In the genomic region with DNA sequence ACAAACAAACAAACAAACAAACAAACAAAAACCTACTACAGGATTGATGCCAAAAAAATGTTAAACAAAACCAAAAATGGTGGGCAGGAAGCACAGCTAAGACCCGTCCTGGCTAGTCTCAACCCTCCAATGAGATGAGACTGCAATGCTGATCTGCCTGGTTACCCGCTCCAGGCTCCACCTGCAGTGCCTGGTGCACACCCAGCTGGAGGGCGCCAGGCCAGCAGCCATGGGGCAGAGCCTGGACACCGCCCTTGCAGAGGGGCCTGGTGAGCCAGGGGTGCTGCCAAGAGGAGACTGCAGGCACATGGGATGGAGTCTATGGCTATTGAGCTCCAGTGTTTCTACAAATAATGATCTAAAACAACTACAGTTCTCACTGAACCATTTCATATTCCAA, we compare ENCODE assay signal across 21 cellular contexts.
DNase-seq lines count a peak whose midpoint lies in the region; ATAC-seq lines count a peak whose summit lies in the region.
"Had no signal": no experiment of that assay in that cellular context is flagged by ENCODE, and none has a peak within 500 bp of the region (broad histone marks: within the 10 kb centered on the region; RNA-seq: fewer than 3 reads in every experiment).

No MANE protein-coding gene starts in this region.

- H3K4me3 ChIP-seq in BLaER1 treated with 17β-estradiol and CSF1 and Interleukin-3, amounts not matched to agents 10 nM and 100 nM = no peak overlapping the region
- H3K4me3 ChIP-seq in neuronal stem cell (ENCODE audit: low read length in 2 of 2) = no peak overlapping the region
- H3K4me3 ChIP-seq: GM23338 had no signal

- H4K20me1 ChIP-seq in BLaER1 treated with 17β-estradiol and CSF1 and Interleukin-3, amounts not matched to agents 10 nM and 100 nM = peaks cover 40 to 100% (median 79%) of the 10 kb centered on the region in 11 experiments; a peak in 21 of 22 replicates

- H4K8ac ChIP-seq in neuronal stem cell (ENCODE audit: low read depth, low read length) = no peak overlapping the region

- in situ Hi-C loops in G401 (cut with HindIII; ENCODE audit: low sequenced_read_pairs) = no loop called here

- no peak overlapping the region for H3K9ac ChIP-seq in BLaER1 treated with 17β-estradiol and CSF1 and Interleukin-3, amounts not matched to agents 10 nM and 100 nM
- no peak overlapping the region for H3K9ac ChIP-seq in neuronal stem cell (ENCODE audit: low read depth, low read length, poor library complexity)

- H3K4me1 ChIP-seq in BLaER1 treated with 17β-estradiol and CSF1 and Interleukin-3, amounts not matched to agents 10 nM and 100 nM = peaks cover 29 to 53% (median 41%) of the 10 kb centered on the region in 10 experiments
- peaks cover 0 to 3% of the 10 kb centered on the region in 2 donors for H3K4me1 ChIP-seq in neuronal stem cell (ENCODE audit: control insufficient read depth in 2 of 2, insufficient read depth in 1 of 2, low read depth in 1 of 2, low read length in 2 of 2)

- H3K9me3 ChIP-seq in BLaER1 treated with 17β-estradiol and CSF1 and Interleukin-3, amounts not matched to agents 10 nM and 100 nM (replicated peaks in 1 of 11) = no peaks in the 10 kb centered on the region
- no peaks in the 10 kb centered on the region for H3K9me3 ChIP-seq in neuronal stem cell (replicated peaks in 1 of 2; ENCODE audit: control insufficient read depth in 2 of 2, insufficient read depth in 1 of 2, low read depth in 1 of 2, low read length in 2 of 2)

- peak overlapping the region; percentile 13 for H3K23ac ChIP-seq in neuronal stem cell (ENCODE audit: low read depth, low read length, poor library complexity)

- ATAC-seq in esophagus mucosa = peak; percentile 55
- no peak for ATAC-seq in HG02763 (IDR thresholded peaks at IDR 0.05; ENCODE audit: unreplicated experiment)
- ATAC-seq in HG03175 (IDR thresholded peaks at IDR 0.05; ENCODE audit: unreplicated experiment) = no peak
- ATAC-seq: GM23338 had no signal

- H3K27me3 ChIP-seq in BLaER1 treated with 17β-estradiol and CSF1 and Interleukin-3, amounts not matched to agents 10 nM and 100 nM = no peaks in the 10 kb centered on the region
- no peaks in the 10 kb centered on the region for H3K27me3 ChIP-seq in neuronal stem cell (ENCODE audit: control insufficient read depth in 3 of 3, insufficient read depth in 3 of 3, low read depth in 1 of 3, low read length in 3 of 3)

- H3K18ac ChIP-seq in neuronal stem cell (ENCODE audit: low read length) = no peak overlapping the region

- H2BK120ac ChIP-seq in neuronal stem cell (ENCODE audit: low read depth, low read length) = no peak overlapping the region

- H3K36me3 ChIP-seq in BLaER1 treated with 17β-estradiol and CSF1 and Interleukin-3, amounts not matched to agents 10 nM and 100 nM = peaks cover 95 to 100% (median 98%) of the 10 kb centered on the region in 11 experiments
- peaks cover 62 to 98% of the 10 kb centered on the region in 2 donors for H3K36me3 ChIP-seq in neuronal stem cell (replicated peaks in 1 of 2; ENCODE audit: control insufficient read depth in 2 of 2, insufficient read depth in 2 of 2, low read length in 2 of 2)

- no peak overlapping the region for H3K4ac ChIP-seq in neuronal stem cell (ENCODE audit: low read length)

- peaks cover 2% of the 10 kb centered on the region for H3K79me1 ChIP-seq in neuronal stem cell (ENCODE audit: low read depth, low read length)

- H3K27ac ChIP-seq in BLaER1 treated with 17β-estradiol and CSF1 and Interleukin-3, amounts not matched to agents 10 nM and 100 nM = peak overlapping the region in 2 of 11 experiments; percentile 75 to 77; a peak in 4 of 22 replicates
- H3K27ac ChIP-seq in neuronal stem cell (replicated peaks; ENCODE audit: low read length) = no peak overlapping the region

- H2AFZ ChIP-seq in neuronal stem cell (ENCODE audit: low read length) = no peak overlapping the region
- H2AFZ ChIP-seq: GM23338 had no signal

- no peak overlapping the region for H2BK5ac ChIP-seq in neuronal stem cell (ENCODE audit: low read length)

- DNase-seq in G401 (ENCODE audit: low spot score) (peak; percentile 14), neuronal stem cell (ENCODE audit: low spot score) (no peak), middle frontal gyrus (ENCODE audit: extremely low spot score, low spot score) (no peak)
- DNase-seq: ACHN, COR-L47, DMS153, EL, HCEC 1CT, NCI-H1105 treated with DMSO at 0.1 percent for 48 hours, NCI-H187, NCI-H2107, NCI-H226, NCI-H524, NCI-H82, OCI-M1, SHP77 had no signal

- peak overlapping the region in 7 of 11 experiments; percentile 82 to 98 (median 93); a peak in 5 of 22 replicates for H3K4me2 ChIP-seq in BLaER1 treated with 17β-estradiol and CSF1 and Interleukin-3, amounts not matched to agents 10 nM and 100 nM
- no peak overlapping the region for H3K4me2 ChIP-seq in neuronal stem cell (ENCODE audit: insufficient read depth, low read length, poor library complexity, severe bottlenecking)
- H3K4me2 ChIP-seq: GM23338 had no signal

- no peak overlapping the region for H3K14ac ChIP-seq in neuronal stem cell (ENCODE audit: low read length)

- no peak overlapping the region for H2BK12ac ChIP-seq in neuronal stem cell (ENCODE audit: low read length)

- no peak overlapping the region for H2BK15ac ChIP-seq in neuronal stem cell (ENCODE audit: low read length)

- no CpG with 5 or more reads among the region's 4 CpGs for WGBS in neuronal stem cell (ENCODE audit: extremely low coverage in 2 of 2, insufficient read length in 2 of 2, insufficient replicate concordance in 1 of 2), 2 donors

- H4K91ac ChIP-seq in neuronal stem cell (ENCODE audit: low read depth, low read length, poor library complexity) = no peak overlapping the region

- H2AK5ac ChIP-seq in neuronal stem cell (ENCODE audit: low read depth, low read length) = no peak overlapping the region
